23 cellular contexts compared by ENCODE assay signal in the genomic region with DNA sequence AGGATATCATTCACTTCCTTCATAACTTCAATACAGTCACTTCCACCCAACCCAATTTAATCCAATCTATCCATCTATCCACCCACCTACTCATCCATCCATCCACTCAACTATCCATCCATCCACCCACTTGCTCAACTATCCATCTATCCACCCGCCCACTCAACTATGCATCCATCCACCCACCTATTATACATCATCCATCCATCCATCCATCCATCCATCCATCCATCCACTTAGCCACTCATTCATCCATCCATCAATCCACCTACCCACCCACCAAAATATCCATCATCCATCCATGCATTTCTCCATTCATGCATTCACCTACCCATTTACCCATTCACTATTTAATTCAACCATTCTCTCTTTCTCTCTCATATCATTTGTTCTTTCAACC.
A peak's percentile ranks its signal among the peaks of the same experiment; 100 is the strongest.
DNase-seq lines count a peak whose midpoint lies in the region; FAIRE-seq and TF ChIP-seq lines count a peak whose summit lies in the region.
"Had no signal": no experiment of that assay in that cellular context is flagged by ENCODE, and none has a peak within 500 bp of the region (broad histone marks: within the 10 kb centered on the region; RNA-seq: fewer than 3 reads in every experiment).

No MANE protein-coding gene starts in this region.

- no peaks in the 10 kb centered on the region for H3K27me3 ChIP-seq in WERI-Rb-1 (ENCODE audit: insufficient read depth, low read depth, severe bottlenecking)
- H3K27me3 ChIP-seq: BE2C, BLaER1 had no signal

- H3K4me3 ChIP-seq in HEK293 (ENCODE audit: low read depth, low read length) (no peak overlapping the region), WERI-Rb-1 (ENCODE audit: low read depth, low read length) (no peak overlapping the region)
- H3K4me3 ChIP-seq: BLaER1, GM12878 had no signal

- TF ChIP-seq CTCF in HEK293 (tag by site-specific recombination; IDR thresholded peaks at IDR 0.05) (no peak), WERI-Rb-1 (IDR thresholded peaks at IDR 0.05; ENCODE audit: low read depth, low read length) (no peak)

- H3K27ac ChIP-seq in HEK293 (ENCODE audit: extremely low read depth, low read depth, low read length) = no peak overlapping the region
- peak overlapping the region; percentile 48 for H3K27ac ChIP-seq in WERI-Rb-1
- H3K27ac ChIP-seq: BLaER1 had no signal

- H3K36me3 ChIP-seq in HEK293 (ENCODE audit: control insufficient read depth in 2 of 2, insufficient read depth in 1 of 2, low read length in 2 of 2) (no peaks in the 10 kb centered on the region), WERI-Rb-1 (no peaks in the 10 kb centered on the region)
- H3K36me3 ChIP-seq: BE2C, BLaER1 had no signal

- POLR2A ChIA-PET in HEK293 (lab: Yijun Ruan, JAX) = no interaction called here

- peak; percentile 65 for FAIRE-seq in urothelium cell line (lab: Jason Lieb, UNC)
- FAIRE-seq: A204.1, GM12878, GM12892, GM18507 had no signal

- CTCF ChIA-PET in HEK293 (lab: Yijun Ruan, JAX) = interaction anchor here (0.6 to 1.2 kb wide), 4 partner anchors 14 to 932 kb away, joined by 3 to 4 read pairs (median 4); no protein-coding TSS in a partner anchor

- no peak for DNase-seq in WERI-Rb-1
- DNase-seq in urothelium cell line (ENCODE audit: low spot score) = no peak
- no peak for DNase-seq in glomerular visceral epithelial cell (ENCODE audit: extremely low spot score)
- DNase-seq in stimulated activated CD4-positive, alpha-beta T cell treated with anti-CD3 and anti-CD28 coated beads, Interleukin-1b, Interleukin-23, amount 100 ng/mL, for 48 hours = no peak
- DNase-seq: 8988T; ACHN; BE2C; CD4-positive, alpha-beta memory T cell; CD4-positive, CD25-positive, alpha-beta regulatory T cell; CD8-positive, alpha-beta memory T cell; COR-L47; DMS 273 treated with DMSO at 0.1 percent for 48 hours; DMS153; DMS79; DND-41; EL; GDM1 had no signal

- H3K9me3 ChIP-seq in HEK293 (ENCODE audit: control insufficient read depth, insufficient read depth, low read depth, low read length) (no peaks in the 10 kb centered on the region), WERI-Rb-1 (ENCODE audit: severe bottlenecking) (peaks cover 5% of the 10 kb centered on the region)
- H3K9me3 ChIP-seq: BE2C, BLaER1 had no signal

- no peaks in the 10 kb centered on the region for H3K4me1 ChIP-seq in HEK293 (ENCODE audit: control insufficient read depth, insufficient read depth, low read length)
- H3K4me1 ChIP-seq: BE2C, BLaER1 had no signal

TF ChIP-seq in HEK293, 187 proteins besides CTCF, POLR2A, EP300 and RAD21:
- TF ChIP-seq ZFHX2 (tag by site-specific recombination; conservative IDR thresholded peaks at IDR 0.05) (peak; percentile 42; the same call in 1 of the 2 replicates), KLF7 (tag by site-specific recombination; IDR thresholded peaks at IDR 0.05; ENCODE audit: borderline replicate concordance) (no peak), EGR2 (tag by site-specific recombination; IDR thresholded peaks at IDR 0.05; ENCODE audit: low read depth) (peak; percentile 72), ZNF366 (tag by site-specific recombination; conservative IDR thresholded peaks at IDR 0.05) (peak; percentile 53; the same call in 1 of the 2 replicates)
TF ChIP-seq in HEK293: peak in this region for 3.
